In the genomic region with DNA sequence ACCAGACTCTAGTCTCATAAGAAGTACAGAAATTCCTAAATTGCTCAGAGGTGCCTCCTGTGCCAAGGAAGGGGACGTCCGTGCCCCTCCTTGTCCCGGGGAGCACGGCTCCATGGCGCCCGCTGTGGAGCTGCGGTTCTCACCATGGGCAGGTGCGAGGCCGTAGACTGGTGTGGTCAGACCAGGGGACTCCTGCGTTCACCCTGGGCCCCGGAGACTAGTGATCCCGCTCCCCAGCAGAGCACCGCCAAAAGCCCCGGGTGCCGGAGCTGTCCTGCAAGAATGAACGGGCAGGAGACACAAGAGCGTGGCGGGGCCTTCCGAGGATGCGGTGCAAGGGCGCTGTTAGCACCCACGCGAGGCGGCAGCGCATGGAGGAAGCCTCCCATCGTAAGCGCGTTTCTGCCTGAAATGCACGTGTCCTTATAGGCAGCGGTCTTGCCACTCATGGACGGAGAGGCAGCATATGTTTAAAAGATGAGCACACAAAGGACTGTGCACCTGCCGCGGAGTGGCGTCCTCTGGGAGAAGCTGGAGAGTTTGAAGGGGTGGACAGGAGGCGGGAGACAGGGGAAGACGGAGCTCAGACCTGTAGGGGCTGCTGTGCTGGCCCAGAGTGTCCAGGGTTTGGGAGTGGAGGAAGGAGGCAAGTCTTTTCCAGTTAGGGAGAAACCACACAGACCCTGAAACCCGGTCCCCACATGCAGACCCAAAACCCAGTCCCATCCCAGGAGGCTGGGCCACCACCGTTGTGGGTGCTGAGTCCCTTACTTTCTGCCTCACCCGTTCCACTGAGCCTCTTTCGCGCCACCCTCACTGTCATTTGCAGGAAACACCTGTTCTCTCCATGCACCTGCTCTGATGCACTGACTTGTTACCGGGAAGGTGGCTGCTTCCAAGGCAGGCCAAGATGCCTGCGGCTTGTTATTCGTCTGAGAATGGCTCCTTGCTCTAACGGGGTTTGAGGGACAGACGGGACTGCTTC, we compare ENCODE assay signal across 15 cellular contexts. TPM values are rescaled to one million over a fixed set of nuclear protein-coding genes. Genes with fewer than 3 reads are reported as not detected.
DNase-seq lines count a peak whose midpoint lies in the region; ATAC-seq lines count a peak whose summit lies in the region.
"Had no signal": no experiment of that assay in that cellular context is flagged by ENCODE, and none has a peak within 500 bp of the region (broad histone marks: within the 10 kb centered on the region; RNA-seq: fewer than 3 reads in every experiment).

No MANE protein-coding gene starts in this region.

- H3K36me3 ChIP-seq in neuronal stem cell (replicated peaks in 1 of 2; ENCODE audit: control insufficient read depth in 2 of 2, insufficient read depth in 2 of 2, low read length in 2 of 2), result peaks cover 0 to 4% of the 10 kb centered on the region in 2 donors
- H3K36me3 ChIP-seq: right lobe of liver, uterus had no signal

- no peak overlapping the region for H2BK12ac ChIP-seq in neuronal stem cell (ENCODE audit: low read length)

- H3K23ac ChIP-seq in neuronal stem cell (ENCODE audit: low read depth, low read length, poor library complexity), result no peak overlapping the region

- no peak overlapping the region for H2AK5ac ChIP-seq in neuronal stem cell (ENCODE audit: low read depth, low read length)

- H3K27me3 Mint-ChIP-seq in activated naive CD8-positive, alpha-beta T cell treated with anti-CD3 and anti-CD28 coated beads, Interleukin-2, amount 50 U/mL, for 24 hours, result peaks cover 60% of the 10 kb centered on the region

- no peak overlapping the region for H4K91ac ChIP-seq in neuronal stem cell (ENCODE audit: low read depth, low read length, poor library complexity)

- DNase-seq in D341Med (ENCODE audit: low spot score) (peak; percentile 43), NCI-H1417 treated with DMSO at 0.1 percent for 48 hours (lab: John Stamatoyannopoulos, UW) (peak; percentile 44), NCI-H69 (lab: John Stamatoyannopoulos, UW) (peak; percentile 36), neuronal stem cell (ENCODE audit: low spot score) (no peak), SHP77 treated with DMSO at 0.1 percent for 48 hours (lab: John Stamatoyannopoulos, UW) (no peak), foreskin melanocyte (no peak)
- DNase-seq in activated naive CD8-positive, alpha-beta T cell treated with anti-CD3 and anti-CD28 coated beads, Interleukin-2, amount 50 U/mL, for 24 hours, result no peak
- DNase-seq in effector CD8-positive, alpha-beta T cell (lab: John Stamatoyannopoulos, UW), result no peak
- DNase-seq: activated CD4-positive, alpha-beta T cell treated with anti-CD3 and anti-CD28 coated beads for 4 hours; activated gamma-delta T cell treated with Interleukin-2 at 50 U/mL for 16 hours; effector memory CD8-positive, alpha-beta T cell; NCI-H2029 treated with DMSO at 0.1 percent for 48 hours; stimulated activated CD4-positive, alpha-beta T cell treated with anti-CD3 and anti-CD28 coated beads, Interleukin-2, amount 100 ng/mL, for 24 hours; uterus had no signal

- no CpG with 5 or more reads among the region's 46 CpGs for WGBS in neuronal stem cell (ENCODE audit: extremely low coverage in 2 of 2, insufficient read length in 2 of 2, insufficient replicate concordance in 1 of 2), 2 donors

- peak overlapping the region; percentile 33 for H4K8ac ChIP-seq in neuronal stem cell (ENCODE audit: low read depth, low read length)

- H3K4me3 Mint-ChIP-seq in activated naive CD8-positive, alpha-beta T cell treated with anti-CD3 and anti-CD28 coated beads, Interleukin-2, amount 50 U/mL, for 24 hours, result no peak overlapping the region
- H3K4me3 Mint-ChIP-seq: effector memory CD8-positive, alpha-beta T cell had no signal

- no peak overlapping the region for H2AFZ ChIP-seq in neuronal stem cell (ENCODE audit: low read length)

- peaks cover 3 to 9% of the 10 kb centered on the region in 2 donors for H3K4me1 ChIP-seq in neuronal stem cell (ENCODE audit: control insufficient read depth in 2 of 2, insufficient read depth in 1 of 2, low read depth in 1 of 2, low read length in 2 of 2)

- no peak overlapping the region for H3K4me2 ChIP-seq in neuronal stem cell (ENCODE audit: insufficient read depth, low read length, poor library complexity, severe bottlenecking)

- H2BK120ac ChIP-seq in neuronal stem cell (ENCODE audit: low read depth, low read length), result no peak overlapping the region

- H3K18ac ChIP-seq in neuronal stem cell (ENCODE audit: low read length), result peak overlapping the region; percentile 52

- peaks cover 20% of the 10 kb centered on the region for H3K4me1 Mint-ChIP-seq in activated naive CD8-positive, alpha-beta T cell treated with anti-CD3 and anti-CD28 coated beads, Interleukin-2, amount 50 U/mL, for 24 hours

- H3K27ac Mint-ChIP-seq in activated naive CD8-positive, alpha-beta T cell treated with anti-CD3 and anti-CD28 coated beads, Interleukin-2, amount 50 U/mL, for 24 hours, result no peak overlapping the region
- H3K27ac Mint-ChIP-seq: effector memory CD8-positive, alpha-beta T cell had no signal

- peaks cover 4 to 12% of the 10 kb centered on the region in 2 donors for H3K9me3 ChIP-seq in neuronal stem cell (replicated peaks in 1 of 2; ENCODE audit: control insufficient read depth in 2 of 2, insufficient read depth in 1 of 2, low read depth in 1 of 2, low read length in 2 of 2)
- H3K9me3 ChIP-seq: right lobe of liver, uterus had no signal

- ATAC-seq in activated naive CD8-positive, alpha-beta T cell treated with anti-CD3 and anti-CD28 coated beads, Interleukin-2, amount 50 U/mL, for 24 hours, result no peak
- ATAC-seq: effector memory CD8-positive, alpha-beta T cell had no signal

- H2BK15ac ChIP-seq in neuronal stem cell (ENCODE audit: low read length), result no peak overlapping the region

- peak overlapping the region; percentile 15 for H3K9ac ChIP-seq in neuronal stem cell (ENCODE audit: low read depth, low read length, poor library complexity)

- H3K14ac ChIP-seq in neuronal stem cell (ENCODE audit: low read length), result no peak overlapping the region

- H3K4ac ChIP-seq in neuronal stem cell (ENCODE audit: low read length), result no peak overlapping the region

- H3K4me3 ChIP-seq in neuronal stem cell (ENCODE audit: low read length in 2 of 2), result no peak overlapping the region
- H3K4me3 ChIP-seq: right lobe of liver, uterus had no signal

- no peak overlapping the region for H3K27ac ChIP-seq in neuronal stem cell (replicated peaks; ENCODE audit: low read length)
- H3K27ac ChIP-seq: right lobe of liver, uterus had no signal

- no peak overlapping the region for H2BK5ac ChIP-seq in neuronal stem cell (ENCODE audit: low read length)

- H3K36me3 Mint-ChIP-seq in activated naive CD8-positive, alpha-beta T cell treated with anti-CD3 and anti-CD28 coated beads, Interleukin-2, amount 50 U/mL, for 24 hours (ENCODE audit: low read depth), result no peaks in the 10 kb centered on the region

- H3K27me3 ChIP-seq in neuronal stem cell (ENCODE audit: control insufficient read depth in 3 of 3, insufficient read depth in 3 of 3, low read depth in 1 of 3, low read length in 3 of 3), result peaks cover 13 to 91% (median 33%) of the 10 kb centered on the region in 3 experiments

- no peaks in the 10 kb centered on the region for H3K9me3 Mint-ChIP-seq in activated naive CD8-positive, alpha-beta T cell treated with anti-CD3 and anti-CD28 coated beads, Interleukin-2, amount 50 U/mL, for 24 hours
- H3K9me3 Mint-ChIP-seq: effector memory CD8-positive, alpha-beta T cell had no signal

- H3K79me1 ChIP-seq in neuronal stem cell (ENCODE audit: low read depth, low read length), result peaks cover 4% of the 10 kb centered on the region

RNA-seq across cellular contexts. Expression of gene KCNG2, which starts 7.5 kb away (rescaled TPM):
- polyA plus RNA-seq in neuronal stem cell (2013, experiment 1 of 2), result 0.29 TPM
- polyA plus RNA-seq in neuronal stem cell (2013, experiment 2 of 2), result 0.29 TPM

Comparison
In these comparisons a context has a peak if more than half of its experiments do, and no peak if none do; other contexts are left out.
1. DNase-seq: peak in D341Med (single experiment), NCI-H1417 treated with DMSO at 0.1 percent for 48 hours (single experiment) and NCI-H69 (single experiment); none in neuronal stem cell (single experiment), activated naive CD8-positive, alpha-beta T cell treated with anti-CD3 and anti-CD28 coated beads, Interleukin-2, amount 50 U/mL, for 24 hours (single experiment), SHP77 treated with DMSO at 0.1 percent for 48 hours (single experiment), effector CD8-positive, alpha-beta T cell (single experiment) and foreskin melanocyte (single experiment).